Comparison of ENCODE assay signal across 16 cellular contexts in genomic region chr15:91118796-91119590, GRCh38. TPM values are rescaled to one million over a fixed set of nuclear protein-coding genes. Genes with fewer than 3 reads are reported as not detected.
DNase-seq lines count a peak whose midpoint lies in the region.
"Had no signal": no experiment of that assay in that cellular context is flagged by ENCODE, and none has a peak within 500 bp of the region (broad histone marks: within the 10 kb centered on the region; RNA-seq: fewer than 3 reads in every experiment).

No MANE protein-coding gene starts in this region.

- DNase-seq in DMS 273 (lab: John Stamatoyannopoulos, UW; ENCODE audit: unreplicated experiment), result peak; percentile 60
- DNase-seq in DMS 273 treated with DMSO at 0.1 percent for 48 hours (lab: John Stamatoyannopoulos, UW), result no peak
- DNase-seq in NCI-H524 treated with DMSO at 0.1 percent for 48 hours (lab: John Stamatoyannopoulos, UW), result peak; percentile 82
- peak; percentile 83 for DNase-seq in cerebellum (ENCODE audit: low spot score)
- peak; percentile 40 for DNase-seq in retina
- DNase-seq in SKM-1 (lab: John Stamatoyannopoulos, UW; ENCODE audit: unreplicated experiment), result no peak
- no peak for DNase-seq in AG20443 (ENCODE audit: low spot score)
- DNase-seq in stimulated activated CD4-positive, alpha-beta T cell treated with anti-CD3 and anti-CD28 coated beads, Interleukin-2, amount 100 ng/mL, for 24 hours, result no peak
- DNase-seq: DMS153; EL; KBM-7; NCI-H187; NCI-H2107; NCI-H526; NK-92 treated with Interleukin-12 subunit alpha and Interleukin-12 subunit beta, amount 100 ng/mL, for 24 hours; Peyer's patch had no signal

RNA-seq across cellular contexts. Expression of gene SV2B, which starts 18.9 kb away (rescaled TPM):
- total RNA-seq in cerebellum, result 51.8 TPM

Comparison
In these comparisons a context has a peak if more than half of its experiments do, and no peak if none do; other contexts are left out.
1. DNase-seq: peak in DMS 273 (single experiment), NCI-H524 treated with DMSO at 0.1 percent for 48 hours (single experiment), cerebellum (single experiment) and retina (single experiment); none in DMS 273 treated with DMSO at 0.1 percent for 48 hours (single experiment), SKM-1 (single experiment), AG20443 (single experiment) and stimulated activated CD4-positive, alpha-beta T cell treated with anti-CD3 and anti-CD28 coated beads, Interleukin-2, amount 100 ng/mL, for 24 hours (0 of 2).